8 cellular contexts compared by ENCODE assay signal in genomic region chr17:49952209-49952911, GRCh38. TPM values are rescaled to one million over a fixed set of nuclear protein-coding genes. Genes with fewer than 3 reads are reported as not detected.
DNase-seq lines count a peak whose midpoint lies in the region; ATAC-seq and TF ChIP-seq lines count a peak whose summit lies in the region.

No MANE protein-coding gene starts in this region.

- H3K27me3 ChIP-seq in DND-41 (ENCODE audit: insufficient read depth, low read length, poor library complexity) (peaks cover 53% of the 10 kb centered on the region), Karpas-422 (ENCODE audit: low read length) (no peaks in the 10 kb centered on the region)

- TF ChIP-seq CTCF in DND-41 (IDR thresholded peaks at IDR 0.05; ENCODE audit: borderline replicate concordance, extremely low read depth, low read length, poor library complexity, severe bottlenecking) (peak; percentile 79), foreskin fibroblast (IDR thresholded peaks at IDR 0.05; ENCODE audit: low read depth, low read length) (peak; percentile 89)

- H3K27ac ChIP-seq in DND-41 (ENCODE audit: low read length), result no peak overlapping the region
- H3K27ac ChIP-seq in Karpas-422 (ENCODE audit: low read length), result no peak overlapping the region

- DNase-seq in DND-41 (peak; percentile 61), Karpas-422 (peak; percentile 87), RKO (ENCODE audit: low spot score) (peak; percentile 47), foreskin fibroblast (peak; percentile 25 to 75), posterior vena cava (ENCODE audit: low spot score) (peak; percentile 92), ureter (ENCODE audit: low spot score) (peak; percentile 85)
- DNase-seq in activated T-helper 1 cell treated with anti-CD3 and anti-CD28 coated beads, Interleukin-12 subunit alpha, Interleukin-12 subunit beta, Interleukin-2, Interleukin-4 antibody, amounts not matched to agents 30 ng/mL and 10 ng/mL and 1 ng/mL, durations not matched to agents 14 hours and 24 hours and 36 hours (ENCODE audit: low spot score), result peak; percentile 66

- H3K9me2 ChIP-seq in Karpas-422 (replicated peaks; ENCODE audit: insufficient read depth, low read length), result no peaks in the 10 kb centered on the region

- H3K36me3 Mint-ChIP-seq in activated T-helper 1 cell treated with anti-CD3 and anti-CD28 coated beads, Interleukin-12 subunit alpha, Interleukin-12 subunit beta, Interleukin-2, Interleukin-4 antibody, amounts not matched to agents 30 ng/mL and 10 ng/mL and 1 ng/mL, durations not matched to agents 14 hours and 24 hours and 36 hours (ENCODE audit: low read depth), result no peaks in the 10 kb centered on the region

- no peak overlapping the region for H3K27ac Mint-ChIP-seq in activated T-helper 1 cell treated with anti-CD3 and anti-CD28 coated beads, Interleukin-12 subunit alpha, Interleukin-12 subunit beta, Interleukin-2, Interleukin-4 antibody, amounts not matched to agents 30 ng/mL and 10 ng/mL and 1 ng/mL, durations not matched to agents 14 hours and 24 hours and 36 hours

- no peak overlapping the region for H2AFZ ChIP-seq in DND-41 (ENCODE audit: low read depth, low read length)
- H2AFZ ChIP-seq in Karpas-422 (ENCODE audit: low read length), result no peak overlapping the region

- peaks cover 13% of the 10 kb centered on the region for H3K27me3 Mint-ChIP-seq in activated T-helper 1 cell treated with anti-CD3 and anti-CD28 coated beads, Interleukin-12 subunit alpha, Interleukin-12 subunit beta, Interleukin-2, Interleukin-4 antibody, amounts not matched to agents 30 ng/mL and 10 ng/mL and 1 ng/mL, durations not matched to agents 14 hours and 24 hours and 36 hours (ENCODE audit: insufficient read depth)

- H3K9me3 ChIP-seq in DND-41 (ENCODE audit: insufficient read depth, low read length, severe bottlenecking) (no peaks in the 10 kb centered on the region), Karpas-422 (ENCODE audit: low read length) (no peaks in the 10 kb centered on the region)

- no peaks in the 10 kb centered on the region for H3K79me2 ChIP-seq in DND-41 (ENCODE audit: insufficient read depth, low read length)
- no peaks in the 10 kb centered on the region for H3K79me2 ChIP-seq in Karpas-422 (ENCODE audit: low read length)

- H3K36me3 ChIP-seq in DND-41 (ENCODE audit: insufficient read depth, low read length), result no peaks in the 10 kb centered on the region
- H3K36me3 ChIP-seq in Karpas-422 (ENCODE audit: insufficient read depth, low read length), result no peaks in the 10 kb centered on the region

- H4K20me1 ChIP-seq in DND-41 (ENCODE audit: insufficient read depth, low read length), result peaks cover 13% of the 10 kb centered on the region
- no peaks in the 10 kb centered on the region for H4K20me1 ChIP-seq in Karpas-422 (ENCODE audit: insufficient read depth, low read depth, low read length)

- H3K4me3 ChIP-seq in DND-41 (ENCODE audit: low read depth in 1 of 2, low read length in 2 of 2) (no peak overlapping the region), Karpas-422 (ENCODE audit: low read length) (no peak overlapping the region), foreskin fibroblast (ENCODE audit: low read depth in 1 of 2, low read length in 2 of 2) (no peak overlapping the region)

- H3K4me2 ChIP-seq in DND-41 (ENCODE audit: insufficient read depth, low read length), result no peak overlapping the region
- no peak overlapping the region for H3K4me2 ChIP-seq in Karpas-422 (ENCODE audit: low read depth, low read length, poor library complexity, severe bottlenecking)

- ATAC-seq in DND-41 (ENCODE audit: insufficient read depth, low read depth), result peak; percentile 78
- ATAC-seq in GM21381 (IDR thresholded peaks at IDR 0.05; ENCODE audit: unreplicated experiment), result no peak

- H3K4me3 Mint-ChIP-seq in activated T-helper 1 cell treated with anti-CD3 and anti-CD28 coated beads, Interleukin-12 subunit alpha, Interleukin-12 subunit beta, Interleukin-2, Interleukin-4 antibody, amounts not matched to agents 30 ng/mL and 10 ng/mL and 1 ng/mL, durations not matched to agents 14 hours and 24 hours and 36 hours, result no peak overlapping the region

- H3K9ac ChIP-seq in DND-41 (ENCODE audit: low read depth, low read length), result no peak overlapping the region
- H3K9ac ChIP-seq in Karpas-422 (ENCODE audit: low read length), result no peak overlapping the region

- H3K9me3 Mint-ChIP-seq in activated T-helper 1 cell treated with anti-CD3 and anti-CD28 coated beads, Interleukin-12 subunit alpha, Interleukin-12 subunit beta, Interleukin-2, Interleukin-4 antibody, amounts not matched to agents 30 ng/mL and 10 ng/mL and 1 ng/mL, durations not matched to agents 14 hours and 24 hours and 36 hours, result no peaks in the 10 kb centered on the region

- no peaks in the 10 kb centered on the region for H3K4me1 Mint-ChIP-seq in activated T-helper 1 cell treated with anti-CD3 and anti-CD28 coated beads, Interleukin-12 subunit alpha, Interleukin-12 subunit beta, Interleukin-2, Interleukin-4 antibody, amounts not matched to agents 30 ng/mL and 10 ng/mL and 1 ng/mL, durations not matched to agents 14 hours and 24 hours and 36 hours (ENCODE audit: low read depth)

- intact Hi-C loops in activated T-helper 1 cell treated with anti-CD3 and anti-CD28 coated beads, Interleukin-12 subunit alpha, Interleukin-12 subunit beta, Interleukin-2, Interleukin-4 antibody, amounts not matched to agents 30 ng/mL and 10 ng/mL and 1 ng/mL, durations not matched to agents 14 hours and 24 hours and 36 hours (cut with micrococcal nuclease), result loop anchor here (1.0 to 2.0 kb wide), 3 partner anchors 44 to 91 kb away; no protein-coding TSS in a partner anchor
- intact Hi-C loops in posterior vena cava (cut with DNase I), result loop anchor here in 1 of 2 donors (5.0 kb wide), 1 partner anchor 45 kb away; the partner anchor contains the start of gene DLX3

- H3K4me1 ChIP-seq in DND-41 (ENCODE audit: insufficient read depth, low read length) (no peaks in the 10 kb centered on the region), Karpas-422 (ENCODE audit: low read length) (no peaks in the 10 kb centered on the region)

RNA-seq across cellular contexts. Expression of gene DLX4, which starts 16.6 kb away (rescaled TPM):
- total RNA-seq in Karpas-422 (2014; rRNA removed; shearing (Covaris generic); ENCODE audit: low replicate concordance), result not detected in 2 replicates
- total RNA-seq in activated T-helper 1 cell treated with anti-CD3 and anti-CD28 coated beads, Interleukin-12 subunit alpha, Interleukin-12 subunit beta, Interleukin-2, Interleukin-4 antibody, amounts not matched to agents 30 ng/mL and 10 ng/mL and 1 ng/mL, durations not matched to agents 14 hours and 24 hours and 36 hours, result 0.20 TPM in 1 of 2 replicates, not detected in the other
- total RNA-seq in posterior vena cava (under 1 TPM in 1 of 2 donors, not detected in 1; 0.19 TPM), ureter (1.1 TPM)

RNA-seq across cellular contexts. Expression of gene DLX3, which starts 42.7 kb away (rescaled TPM):
- 0.22 TPM in 1 of 2 replicates, not detected in the other for total RNA-seq in Karpas-422 (2014; rRNA removed; shearing (Covaris generic); ENCODE audit: low replicate concordance)
- total RNA-seq in activated T-helper 1 cell treated with anti-CD3 and anti-CD28 coated beads, Interleukin-12 subunit alpha, Interleukin-12 subunit beta, Interleukin-2, Interleukin-4 antibody, amounts not matched to agents 30 ng/mL and 10 ng/mL and 1 ng/mL, durations not matched to agents 14 hours and 24 hours and 36 hours, result not detected in 2 replicates
- total RNA-seq in posterior vena cava (under 1 TPM in 1 of 2 donors, not detected in 1; 0.23 TPM), ureter (1.1 TPM)
